14 cellular contexts compared by ENCODE assay signal in the genomic region with DNA sequence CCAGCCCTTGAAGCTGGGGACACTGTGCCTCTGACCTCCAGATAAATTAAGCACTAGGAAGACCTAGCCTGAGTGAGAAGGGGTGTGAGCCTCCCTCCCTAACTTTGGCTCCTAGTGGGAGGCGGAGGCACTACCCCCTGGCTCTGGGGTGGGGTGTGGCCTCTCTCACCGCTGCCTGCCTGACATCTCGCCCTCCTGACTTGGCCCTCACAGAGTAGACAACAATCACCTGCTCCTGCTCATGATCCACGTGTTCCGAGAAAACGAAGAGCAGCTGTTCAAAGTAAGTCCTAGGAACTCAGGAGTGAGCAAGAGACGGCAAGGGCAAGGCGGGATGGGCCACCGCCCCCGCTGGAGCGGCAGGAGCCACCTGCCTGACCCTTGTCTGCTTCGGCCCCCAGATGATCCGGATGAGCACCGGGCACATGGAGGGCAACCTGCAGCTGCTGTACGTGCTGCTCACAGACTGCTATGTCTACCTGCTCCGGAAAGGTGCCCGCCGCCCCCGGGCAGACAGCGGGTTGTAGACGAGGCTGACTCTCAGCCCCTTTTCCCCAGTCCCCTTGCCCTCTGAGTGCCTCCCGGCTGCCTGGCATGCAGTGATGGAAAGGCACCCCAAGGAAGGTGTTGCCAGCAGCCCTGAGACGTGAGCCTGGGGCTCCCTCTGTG. TPM values are rescaled to one million over a fixed set of nuclear protein-coding genes. Genes with fewer than 3 reads are reported as not detected.
DNase-seq lines count a peak whose midpoint lies in the region; ATAC-seq and TF ChIP-seq lines count a peak whose summit lies in the region.
"Had no signal": no experiment of that assay in that cellular context is flagged by ENCODE, and none has a peak within 500 bp of the region (broad histone marks: within the 10 kb centered on the region; RNA-seq: fewer than 3 reads in every experiment).

No MANE protein-coding gene starts in this region.

- TF ChIP-seq CTCF in left ventricle myocardium inferior (IDR thresholded peaks at IDR 0.05; ENCODE audit: borderline replicate concordance) = no peak
- no peak for TF ChIP-seq CTCF in testis (IDR thresholded peaks at IDR 0.05)
- TF ChIP-seq CTCF in smooth muscle cell (IDR thresholded peaks at IDR 0.05; ENCODE audit: borderline replicate concordance, insufficient read depth, poor library complexity, severe bottlenecking) = no peak

- peaks cover 28% of the 10 kb centered on the region for H3K4me1 ChIP-seq in left ventricle myocardium inferior
- H3K4me1 ChIP-seq in testis = peaks cover 4% of the 10 kb centered on the region
- H3K4me1 ChIP-seq in smooth muscle cell (ENCODE audit: low read depth) = no peaks in the 10 kb centered on the region

- H3K9ac ChIP-seq in smooth muscle cell (ENCODE audit: low read depth) = no peak overlapping the region

- no peaks in the 10 kb centered on the region for H3F3A ChIP-seq in smooth muscle cell (ENCODE audit: low read depth)

- no peak overlapping the region for H2AFZ ChIP-seq in smooth muscle cell (ENCODE audit: low read depth)

- peak overlapping the region; percentile 41 for H3K27ac ChIP-seq in left ventricle myocardium inferior (replicated peaks)
- H3K27ac ChIP-seq in testis = no peak overlapping the region
- no peak overlapping the region for H3K27ac ChIP-seq in smooth muscle cell (ENCODE audit: low read depth)

- peak; percentile 51 for ATAC-seq in Right ventricle myocardium superior (ENCODE audit: poor library complexity)

- no peaks in the 10 kb centered on the region for H4K20me1 ChIP-seq in smooth muscle cell (ENCODE audit: low read depth)

- H3K4me2 ChIP-seq in smooth muscle cell = no peak overlapping the region

- H3K79me2 ChIP-seq in smooth muscle cell (ENCODE audit: low read depth) = no peaks in the 10 kb centered on the region

- peaks cover 92% of the 10 kb centered on the region for H3K36me3 ChIP-seq in left ventricle myocardium inferior
- no peaks in the 10 kb centered on the region for H3K36me3 ChIP-seq in testis (ENCODE audit: low read depth, missing control alignments)
- no peaks in the 10 kb centered on the region for H3K36me3 ChIP-seq in smooth muscle cell (ENCODE audit: low read depth)

- no peaks in the 10 kb centered on the region for H3K27me3 ChIP-seq in left ventricle myocardium inferior (ENCODE audit: low read depth)
- no peaks in the 10 kb centered on the region for H3K27me3 ChIP-seq in testis
- no peaks in the 10 kb centered on the region for H3K27me3 ChIP-seq in smooth muscle cell (ENCODE audit: low read depth)

- H3K4me3 ChIP-seq in left ventricle myocardium inferior (no peak overlapping the region), testis (no peak overlapping the region), smooth muscle cell (no peak overlapping the region)

- intact Hi-C loops in Right ventricle myocardium superior (cut with DNase I) (no loop called here), cardiac septum (cut with DNase I) (no loop called here), left ventricle myocardium inferior (cut with micrococcal nuclease) (no loop called here), testis (cut with DNase I; ENCODE audit: low total_unique reads) (no loop called here)

- no peak for DNase-seq in Right ventricle myocardium superior
- no peak for DNase-seq in cardiac septum (ENCODE audit: low spot score)
- no peak for DNase-seq in left ventricle myocardium inferior
- DNase-seq in NCI-H1417 treated with DMSO at 0.1 percent for 48 hours (lab: John Stamatoyannopoulos, UW) = no peak
- DNase-seq in testis = no peak
- no peak for DNase-seq in smooth muscle cell (lab: John Stamatoyannopoulos, UW; ENCODE audit: unreplicated experiment)
- DNase-seq: C1 segment of cervical spinal cord, DMS 273 treated with DMSO at 0.1 percent for 48 hours, Karpas-422, NCI-H1105 treated with DMSO at 0.1 percent for 48 hours, NCI-H187 treated with DMSO at 0.1 percent for 48 hours, NCI-H446 had no signal

- H3K9me3 ChIP-seq in left ventricle myocardium inferior (replicated peaks) = no peaks in the 10 kb centered on the region
- no peaks in the 10 kb centered on the region for H3K9me3 ChIP-seq in testis
- H3K9me3 ChIP-seq in smooth muscle cell (replicated peaks; ENCODE audit: low read depth) = no peaks in the 10 kb centered on the region

- TF ChIP-seq POLR2A in testis (IDR thresholded peaks at IDR 0.05) = no peak

- WGBS in testis, 2 donors = 84 to 92% methylated on average over 12 to 23 of the region's 23 CpGs
- 98% methylated on average over 23 of the region's 23 CpGs for WGBS in smooth muscle cell (ENCODE audit: low lambda C conversion rate)

RNA-seq across cellular contexts. Expression of gene SLC25A34, which starts 8.1 kb away (rescaled TPM):
- 54.3 TPM for total RNA-seq in Right ventricle myocardium superior
- total RNA-seq in cardiac septum = 2.9 TPM
- 34.0 TPM for total RNA-seq in left ventricle myocardium inferior
- total RNA-seq in testis = 1 to 10 TPM; 2.5 to 3.8 TPM
- polyA plus RNA-seq in testis (ENCODE audit: insufficient read depth, low read depth, low replicate concordance) = 2.6 TPM
- total RNA-seq in smooth muscle cell = 0.22 and 0.76 TPM in 2 replicates
- polyA plus RNA-seq in smooth muscle cell = 1.6 and 2.1 TPM in 2 replicates
- total RNA-seq: A172 had no signal

RNA-seq across cellular contexts. Expression of gene TMEM82, which starts 14.3 kb away (rescaled TPM):
- total RNA-seq in Right ventricle myocardium superior (not detected), cardiac septum (not detected), left ventricle myocardium inferior (not detected), testis (not detected), smooth muscle cell (not detected in 2 replicates)
- polyA plus RNA-seq in testis (ENCODE audit: insufficient read depth, low read depth, low replicate concordance) (not detected), smooth muscle cell (not detected in 2 replicates)
- total RNA-seq: A172, H4 had no signal

RNA-seq across cellular contexts. Expression of gene FBLIM1, which starts 30.6 kb away (rescaled TPM):
- total RNA-seq in Right ventricle myocardium superior (99.1 TPM), cardiac septum (40.6 TPM), left ventricle myocardium inferior (89.1 TPM), testis (10 to 100 TPM; 32.8 to 52.5 TPM), smooth muscle cell (31.1 and 36.7 TPM in 2 replicates)
- polyA plus RNA-seq in testis (ENCODE audit: insufficient read depth, low read depth, low replicate concordance) (23.3 TPM), smooth muscle cell (50.8 and 72.9 TPM in 2 replicates)

RNA-seq across cellular contexts. Expression of gene PLEKHM2, which starts 43.9 kb away (rescaled TPM):
- total RNA-seq in Right ventricle myocardium superior = 81.7 TPM
- 93.1 TPM for total RNA-seq in cardiac septum
- total RNA-seq in left ventricle myocardium inferior = 90.3 TPM
- 10 to 100 TPM; 61.9 to 70.2 TPM for total RNA-seq in testis
- polyA plus RNA-seq in testis (ENCODE audit: insufficient read depth, low read depth, low replicate concordance) = 98.4 TPM
- total RNA-seq in smooth muscle cell = 29.5 and 39.6 TPM in 2 replicates
- polyA plus RNA-seq in smooth muscle cell = 26.5 and 32.0 TPM in 2 replicates
